ENCODE assay signal across 8 cellular contexts in the genomic region with DNA sequence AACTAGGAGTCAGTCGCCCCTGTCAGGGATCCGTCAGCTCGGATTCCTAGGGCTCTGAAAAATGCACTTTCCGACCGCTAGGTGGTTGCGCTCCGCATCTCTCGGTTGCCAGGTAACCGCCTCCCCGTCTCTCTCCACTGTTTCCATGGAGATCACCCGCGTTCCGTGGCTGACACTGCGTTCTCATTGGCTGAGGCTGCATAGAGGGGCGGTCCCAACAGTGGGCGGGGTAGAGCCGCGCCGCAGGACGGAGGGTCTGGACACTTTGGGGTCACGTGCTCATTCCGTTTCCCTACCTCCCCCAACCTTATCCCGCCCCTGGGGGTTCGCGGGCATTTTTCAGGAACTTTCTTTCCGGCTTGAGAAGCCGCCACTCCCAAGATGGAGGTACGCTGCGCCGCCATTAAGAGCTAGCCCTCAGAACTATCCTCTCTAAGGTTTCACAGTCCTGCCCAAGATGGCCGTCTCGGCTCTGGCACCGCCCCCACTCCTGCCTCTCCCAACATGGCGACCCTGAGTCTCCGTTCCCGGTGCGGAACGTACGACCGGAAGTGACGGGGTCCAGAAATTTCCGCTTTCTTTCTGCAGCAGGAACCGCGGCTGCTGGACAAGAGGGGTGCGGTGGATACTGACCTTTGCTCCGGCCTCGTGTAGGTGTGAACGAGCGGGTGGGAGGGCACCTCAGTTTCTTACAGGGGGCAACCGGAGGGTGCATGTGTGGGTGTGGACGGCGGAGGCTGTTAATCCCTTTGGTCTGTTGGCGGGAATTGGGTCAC. TPM values are rescaled to one million over a fixed set of nuclear protein-coding genes. Genes with fewer than 3 reads are reported as not detected.
DNase-seq lines count a peak whose midpoint lies in the region; FAIRE-seq and TF ChIP-seq lines count a peak whose summit lies in the region.

A gene (minus strand): TSS at position 65 of the 776 bp plus-strand sequence. CDS start 105 bp downstream, outside the sequence.
A gene with protein sequence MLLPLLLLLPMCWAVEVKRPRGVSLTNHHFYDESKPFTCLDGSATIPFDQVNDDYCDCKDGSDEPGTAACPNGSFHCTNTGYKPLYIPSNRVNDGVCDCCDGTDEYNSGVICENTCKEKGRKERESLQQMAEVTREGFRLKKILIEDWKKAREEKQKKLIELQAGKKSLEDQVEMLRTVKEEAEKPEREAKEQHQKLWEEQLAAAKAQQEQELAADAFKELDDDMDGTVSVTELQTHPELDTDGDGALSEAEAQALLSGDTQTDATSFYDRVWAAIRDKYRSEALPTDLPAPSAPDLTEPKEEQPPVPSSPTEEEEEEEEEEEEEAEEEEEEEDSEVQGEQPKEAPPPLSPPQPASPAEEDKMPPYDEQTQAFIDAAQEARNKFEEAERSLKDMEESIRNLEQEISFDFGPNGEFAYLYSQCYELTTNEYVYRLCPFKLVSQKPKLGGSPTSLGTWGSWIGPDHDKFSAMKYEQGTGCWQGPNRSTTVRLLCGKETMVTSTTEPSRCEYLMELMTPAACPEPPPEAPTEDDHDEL (plus strand): TSS at position 579 of the 776 bp plus-strand sequence. CDS start 483 bp downstream, outside the sequence.

- peak in 1 of 2 experiments; percentile 88; a peak in 2 of 3 replicates for TF ChIP-seq POLR2A in H1 (IDR thresholded peaks at IDR 0.05; ENCODE audit: control extremely low read depth in 1 of 2, low read depth in 2 of 2, low read length in 2 of 2)

- H2BK15ac ChIP-seq in H1 (ENCODE audit: low read length), result no peak within 1 kb of the TSS; the same call in 1 of the 2 replicates
- peak within 1 kb of the TSS; percentile 76 for H2BK15ac ChIP-seq in mesenchymal stem cell (ENCODE audit: low read depth, poor library complexity, severe bottlenecking)

- H3K27me3 Mint-ChIP-seq in Caco-2 (ENCODE audit: insufficient read depth, unreplicated experiment), result no peaks in the 10 kb centered on the region

- peaks cover 45% of the 10 kb centered on the region for H3K36me3 Mint-ChIP-seq in Caco-2 (ENCODE audit: insufficient read depth, unreplicated experiment)

- peak within 1 kb of the TSS; percentile 3; the same call in 1 of the 2 replicates for H2AK5ac ChIP-seq in H1 (ENCODE audit: low read depth, low read length)
- no peak within 1 kb of the TSS for H2AK5ac ChIP-seq in mesenchymal stem cell (ENCODE audit: low read length, severe bottlenecking)

- peak within 1 kb of the TSS; percentile 87 for H3K56ac ChIP-seq in H1 (replicated peaks; ENCODE audit: insufficient read length, low read depth, low read length)

- TF ChIP-seq RAD21 in H1 (IDR thresholded peaks at IDR 0.05 in 1 of 2, conservative IDR thresholded peaks at IDR 0.05 in 1 of 2; ENCODE audit: low read depth in 2 of 2, low read length in 2 of 2), result peak; percentile 27 to 34; a peak in 2 of 4 replicates

- H4K8ac ChIP-seq in H1 (ENCODE audit: extremely low read depth, insufficient read depth, low read length), result peak within 1 kb of the TSS; percentile 95
- peak within 1 kb of the TSS; percentile 95 for H4K8ac ChIP-seq in mesenchymal stem cell (ENCODE audit: low read length)

- H2BK20ac ChIP-seq in H1 (ENCODE audit: low read length), result no peak within 1 kb of the TSS

- peak within 1 kb of the TSS; percentile 100 for H3K4me3 Mint-ChIP-seq in Caco-2 (ENCODE audit: unreplicated experiment)

- H3K4me2 ChIP-seq in H1 (ENCODE audit: insufficient read depth in 1 of 2, low read depth in 2 of 2, low read length in 2 of 2), result peak within 1 kb of the TSS; percentile 76 to 91
- H3K4me2 ChIP-seq in mesenchymal stem cell (ENCODE audit: low read length, poor library complexity, severe bottlenecking), result peak within 1 kb of the TSS; percentile 91

- H3K27me3 ChIP-seq in Caco-2 (replicated peaks; ENCODE audit: control insufficient read depth, insufficient read depth, low read length) (no peaks in the 10 kb centered on the region), H1 (replicated peaks in 1 of 4; ENCODE audit: control insufficient read depth in 3 of 4, extremely low read depth in 1 of 4, insufficient read depth in 3 of 4, low read length in 3 of 4) (no peaks in the 10 kb centered on the region), mesenchymal stem cell (ENCODE audit: control insufficient read depth in 1 of 2, insufficient read depth in 1 of 2, low read length in 2 of 2) (no peaks in the 10 kb centered on the region)

- peak within 1 kb of the TSS; percentile 69 for H2BK120ac ChIP-seq in H1 (replicated peaks; ENCODE audit: low read depth, low read length)
- no peak within 1 kb of the TSS for H2BK120ac ChIP-seq in mesenchymal stem cell (ENCODE audit: low read depth, low read length)

- H3K23me2 ChIP-seq in H1 (ENCODE audit: low read depth, low read length), result peaks cover 7% of the 10 kb centered on the region

- H2BK12ac ChIP-seq in H1 (ENCODE audit: low read depth, low read length) (peak within 1 kb of the TSS; percentile 50), mesenchymal stem cell (ENCODE audit: low read length in 2 of 2) (peak within 1 kb of the TSS; percentile 87 to 91)

- H3K27ac Mint-ChIP-seq in Caco-2 (ENCODE audit: unreplicated experiment), result peak within 1 kb of the TSS; percentile 100

- 2% methylated on average over 47 of the region's 53 CpGs; no CpG with 5 or more reads in 1 of the 2 experiments for WGBS in H1 (ENCODE audit: extremely low coverage in 1 of 2, insufficient coverage in 1 of 2, insufficient read length in 1 of 2, insufficient replicate concordance in 2 of 2, low coverage in 1 of 2, low lambda C conversion rate in 2 of 2, missing lambda C conversion rate in 1 of 2), 2 experiments
- under 1% methylated on average over 53 of the region's 53 CpGs for WGBS in mesenchymal stem cell

- no peaks in the 10 kb centered on the region for H3K9me3 Mint-ChIP-seq in Caco-2 (ENCODE audit: unreplicated experiment)

- peak within 1 kb of the TSS; percentile 91 for H3K27ac ChIP-seq in H1 (ENCODE audit: low read depth, low read length)
- peak within 1 kb of the TSS; percentile 68 for H3K27ac ChIP-seq in mesenchymal stem cell (ENCODE audit: low read length, poor library complexity, severe bottlenecking)

- H2BK5ac ChIP-seq in H1 (ENCODE audit: low read depth, low read length), result peak within 1 kb of the TSS; percentile 97
- H2BK5ac ChIP-seq in mesenchymal stem cell (ENCODE audit: low read depth, low read length, poor library complexity, severe bottlenecking), result no peak within 1 kb of the TSS

- peak in 1 of 2 experiments; percentile 51; a peak in 1 of 3 replicates for TF ChIP-seq EP300 in H1 (IDR thresholded peaks at IDR 0.05; ENCODE audit: borderline replicate concordance in 1 of 2, low read depth in 2 of 2, low read length in 2 of 2)

- no peak within 1 kb of the TSS for H3K23ac ChIP-seq in H1 (ENCODE audit: insufficient read length)
- peak within 1 kb of the TSS in 1 of 2 experiments; percentile 92 for H3K23ac ChIP-seq in mesenchymal stem cell (ENCODE audit: low read length in 2 of 2)

- H2AFZ ChIP-seq in H1 (ENCODE audit: low read length) (peak within 1 kb of the TSS; percentile 91), mesenchymal stem cell (ENCODE audit: low read depth, low read length) (peak within 1 kb of the TSS; percentile 98)

- H3K4me3 ChIP-seq in Caco-2 (ENCODE audit: low read depth, low read length) (peak within 1 kb of the TSS; percentile 86), H1 (ENCODE audit: extremely low read depth in 1 of 4, insufficient read depth in 2 of 4, low read depth in 3 of 4, low read length in 4 of 4) (peak within 1 kb of the TSS; percentile 86 to 99 (median 93)), mesenchymal stem cell (ENCODE audit: insufficient read depth in 1 of 2, low read depth in 1 of 2, low read length in 2 of 2) (peak within 1 kb of the TSS; percentile 82 to 99)

- POLR2A ChIA-PET in Caco-2 (lab: Charles Lee) (interaction anchor here (0.5 to 1.8 kb wide), 5 partner anchors 17 to 169 kb away, joined by 3 to 14 read pairs (median 7); a partner anchor contains a TSS), H1 (lab: Charles Lee; ENCODE audit: partially characterized antibody) (interaction anchor here (1.0 to 2.8 kb wide), 9 partner anchors 8 to 60 kb away, joined by 3 to 15 read pairs (median 9); a partner anchor contains a TSS)

- BruUV-seq in Caco-2 (replicated peaks; lab: Mats Ljungman, UMichigan), result no TSS peak

- H3K79me2 ChIP-seq in H1 (ENCODE audit: control insufficient read depth in 1 of 2, insufficient read depth in 2 of 2, low read length in 2 of 2), result peaks cover 0 to 16% of the 10 kb centered on the region in 2 experiments; a peak in 2 of 4 replicates

- H3K4me1 Mint-ChIP-seq in Caco-2 (ENCODE audit: low read depth, unreplicated experiment), result no peaks in the 10 kb centered on the region

- DNase-seq in Caco-2 (peak; percentile 99), GM20000 (ENCODE audit: low spot score) (peak; percentile 98), HT-29 (ENCODE audit: low spot score) (peak; percentile 97), H1 (ENCODE audit: low read depth in 1 of 2, low spot score in 2 of 2) (peak; percentile 98 to 99), mesenchymal stem cell (peak; percentile 100)
- DNase-seq in NK-92 treated with Interleukin-12 subunit alpha and Interleukin-12 subunit beta, amount 100 ng/mL, for 24 hours (lab: John Stamatoyannopoulos, UW), result peak; percentile 99
- DNase-seq in activated CD8-positive, alpha-beta memory T cell treated with anti-CD3 and anti-CD28 coated beads for 48 hours (ENCODE audit: low read depth in 2 of 3, low spot score in 2 of 3), result peak; percentile 82 to 98 (median 92)
- peak; percentile 95 for DNase-seq in stimulated activated CD8-positive, alpha-beta memory T cell treated with anti-CD3 and anti-CD28 coated beads, Interleukin-12 subunit alpha, Interleukin-12 subunit beta, amount 100 ng/mL, for 4 hours (ENCODE audit: low read depth)

- intact Hi-C loops in Caco-2 (cut with micrococcal nuclease; ENCODE audit: unreplicated experiment), result loop anchor here (1.0 kb wide), 2 partner anchors 54 to 89 kb away; a partner anchor contains a TSS

- CTCF ChIA-PET in Caco-2 (lab: Charles Lee) (interaction anchor here (0.6 to 1.4 kb wide), 15 partner anchors 11 to 1760 kb away, joined by 3 to 29 read pairs (median 4); a partner anchor contains a TSS), H1 (lab: Charles Lee; ENCODE audit: partially characterized antibody) (interaction anchor here (0.6 to 13.0 kb wide), 21 partner anchors 9 to 1639 kb away, joined by 3 to 192 read pairs (median 4); a partner anchor contains a TSS)

- TF ChIP-seq CTCF in Caco-2 (IDR thresholded peaks at IDR 0.05; ENCODE audit: insufficient read depth in 1 of 2, low read depth in 1 of 2, low read length in 1 of 2, severe bottlenecking in 1 of 2, unreplicated experiment in 1 of 2), result peak; percentile 84 to 90
- TF ChIP-seq CTCF in GM20000 (IDR thresholded peaks at IDR 0.05; ENCODE audit: extremely low read depth, missing control alignments), result peak; percentile 48
- TF ChIP-seq CTCF in H1 (IDR thresholded peaks at IDR 0.05; ENCODE audit: control extremely low read depth in 1 of 3, insufficient read depth in 1 of 3, low read depth in 1 of 3, low read length in 3 of 3), result peak; percentile 84 to 95 (median 86)

- H3K36me3 ChIP-seq in Caco-2 (ENCODE audit: control insufficient read depth, insufficient read depth, low read length), result peaks cover 4% of the 10 kb centered on the region
- H3K36me3 ChIP-seq in H1 (ENCODE audit: control insufficient read depth in 2 of 4, insufficient read depth in 4 of 4, low read length in 3 of 4), result peaks cover 9 to 24% (median 16%) of the 10 kb centered on the region in 4 experiments; a peak in 7 of 8 replicates
- H3K36me3 ChIP-seq in mesenchymal stem cell (ENCODE audit: control insufficient read depth in 1 of 2, insufficient read depth in 2 of 2, low read depth in 1 of 2, low read length in 2 of 2), result peaks cover 33 to 35% of the 10 kb centered on the region in 2 experiments

- FAIRE-seq in H1 (lab: Jason Lieb, UNC), result peak; percentile 92

- peaks cover 0 to 5% of the 10 kb centered on the region in 2 experiments for H4K20me1 ChIP-seq in H1 (replicated peaks in 1 of 2; ENCODE audit: control insufficient read depth in 1 of 2, insufficient read depth in 2 of 2, low read length in 2 of 2)

- H3K4ac ChIP-seq in H1 (replicated peaks; ENCODE audit: insufficient read length, low read depth, low read length) (peak within 1 kb of the TSS; percentile 92), mesenchymal stem cell (ENCODE audit: low read depth in 1 of 2, low read length in 2 of 2) (peak within 1 kb of the TSS; percentile 81 to 98)

- H3K9ac ChIP-seq in H1 (replicated peaks in 1 of 4; ENCODE audit: extremely low read depth in 1 of 4, low read depth in 3 of 4, low read length in 3 of 4) (peak within 1 kb of the TSS; percentile 76 to 97 (median 96)), mesenchymal stem cell (ENCODE audit: low read length) (peak within 1 kb of the TSS; percentile 95)

- 0 out of 2 replicates have a peak, but pooled peaks cover 3% of the 10 kb centered on the region for H3K4me1 ChIP-seq in Caco-2
- H3K4me1 ChIP-seq in H1 (replicated peaks in 1 of 4; ENCODE audit: control insufficient read depth in 3 of 4, insufficient read depth in 4 of 4, low read length in 3 of 4), result peaks cover 0 to 13% (median 7%) of the 10 kb centered on the region in 4 experiments; a peak in 5 of 7 replicates
- peaks cover 13% of the 10 kb centered on the region for H3K4me1 ChIP-seq in mesenchymal stem cell (ENCODE audit: control insufficient read depth, insufficient read depth, low read depth, low read length)

- H3K79me1 ChIP-seq in H1 (ENCODE audit: low read depth, low read length), result no peaks in the 10 kb centered on the region; the same call in none of the 2 replicates
- peaks cover 25% of the 10 kb centered on the region for H3K79me1 ChIP-seq in mesenchymal stem cell (replicated peaks; ENCODE audit: low read length, poor library complexity, severe bottlenecking)

- peak within 1 kb of the TSS; percentile 81 for H4K5ac ChIP-seq in H1 (ENCODE audit: insufficient read length, low read depth, low read length)

- H3K14ac ChIP-seq in H1 (ENCODE audit: insufficient read length) (no peak within 1 kb of the TSS), mesenchymal stem cell (ENCODE audit: low read length in 2 of 2) (peak within 1 kb of the TSS in 1 of 2 experiments; percentile 92)

- peak within 1 kb of the TSS; percentile 60; the same call in 1 of the 2 replicates for H3K18ac ChIP-seq in H1 (ENCODE audit: extremely low read depth, low read length)
- H3K18ac ChIP-seq in mesenchymal stem cell (ENCODE audit: low read depth in 1 of 2, low read length in 2 of 2), result peak within 1 kb of the TSS; percentile 75 to 84

- H3K9me3 ChIP-seq in Caco-2, result no peaks in the 10 kb centered on the region
- H3K9me3 ChIP-seq in H1 (ENCODE audit: insufficient read depth in 2 of 2, low read depth in 1 of 2, low read length in 1 of 2), result no peaks in the 10 kb centered on the region
- no peaks in the 10 kb centered on the region for H3K9me3 ChIP-seq in mesenchymal stem cell (ENCODE audit: control insufficient read depth, low read length)

- peak within 1 kb of the TSS; percentile 85 for H4K91ac ChIP-seq in H1 (replicated peaks; ENCODE audit: insufficient read length, low read length)
- peak within 1 kb of the TSS; percentile 92 for H4K91ac ChIP-seq in mesenchymal stem cell (ENCODE audit: low read length)

RNA-seq across cellular contexts. Expression of the first gene that starts in this region (rescaled TPM):
- total RNA-seq in Caco-2 (2022), result not detected in 2 replicates
- total RNA-seq in HT-29 (2014; rRNA removed; shearing (Covaris generic)), result not detected in 2 replicates
- 1.6 and 2.2 TPM in 2 replicates for total RNA-seq in H1 (2021; fragmentation: NEBNext Ultra II Directional; extraction: Animal tissue kit (Norgen Biotek cat#: 25700))
- polyA plus RNA-seq in H1 (2011; rRNA removed), result 2.1 and 4.4 TPM in 2 replicates
- 3.0 TPM for polyA plus RNA-seq in H1 (2011; cell fraction: cytosol; rRNA removed)
- polyA plus RNA-seq in H1 (2011; cell fraction: nucleus; rRNA removed), result 2.9 TPM
- polyA plus RNA-seq in H1 (2012, experiment 1 of 2), result 2.2 to 3.8 TPM (median 3.1 TPM) in 4 replicates
- 2.0 TPM for polyA plus RNA-seq in H1 (2012, experiment 2 of 2)
- polyA plus RNA-seq in H1 (2013, experiment 1 of 2), result 4.0 TPM
- polyA plus RNA-seq in H1 (2013, experiment 2 of 2), result 4.2 TPM
- polyA minus RNA-seq in H1 (2011; rRNA and poly(A)+ RNA removed), result 0.24 and 0.25 TPM in 2 replicates
- polyA minus RNA-seq in H1 (2011; cell fraction: cytosol; rRNA and poly(A)+ RNA removed), result 0.95 TPM
- polyA minus RNA-seq in H1 (2011; cell fraction: nucleus; rRNA and poly(A)+ RNA removed), result 0.30 TPM
- 0.50 TPM for polyA plus RNA-seq in mesenchymal stem cell (2013, experiment 1 of 2)
- 0.40 TPM for polyA plus RNA-seq in mesenchymal stem cell (2013, experiment 2 of 2)

RNA-seq across cellular contexts. Expression of the second gene that starts in this region (rescaled TPM):
- 412 and 456 TPM in 2 replicates for total RNA-seq in Caco-2 (2022)
- total RNA-seq in HT-29 (2014; rRNA removed; shearing (Covaris generic)), result 145 and 159 TPM in 2 replicates
- total RNA-seq in H1 (2021; fragmentation: NEBNext Ultra II Directional; extraction: Animal tissue kit (Norgen Biotek cat#: 25700)), result 337 and 341 TPM in 2 replicates
- polyA plus RNA-seq in H1 (2011; rRNA removed), result 97.2 and 267 TPM in 2 replicates
- 109 TPM for polyA plus RNA-seq in H1 (2011; cell fraction: cytosol; rRNA removed)
- polyA plus RNA-seq in H1 (2011; cell fraction: nucleus; rRNA removed), result 496 TPM
- 197 to 438 TPM (median 349 TPM) in 4 replicates for polyA plus RNA-seq in H1 (2012, experiment 1 of 2)
- polyA plus RNA-seq in H1 (2012, experiment 2 of 2), result 305 TPM
- polyA plus RNA-seq in H1 (2013, experiment 1 of 2), result 349 TPM
- 317 TPM for polyA plus RNA-seq in H1 (2013, experiment 2 of 2)
- 114 and 172 TPM in 2 replicates for polyA minus RNA-seq in H1 (2011; rRNA and poly(A)+ RNA removed)
- polyA minus RNA-seq in H1 (2011; cell fraction: cytosol; rRNA and poly(A)+ RNA removed), result 276 TPM
- polyA minus RNA-seq in H1 (2011; cell fraction: nucleus; rRNA and poly(A)+ RNA removed), result 164 TPM
- polyA plus RNA-seq in mesenchymal stem cell (2013, experiment 1 of 2), result 307 TPM
- 301 TPM for polyA plus RNA-seq in mesenchymal stem cell (2013, experiment 2 of 2)

Comparison
In these comparisons a context has a peak if more than half of its experiments do, and no peak if none do; other contexts are left out.
1. Peak in every context shown above with its lines: DNase-seq, H3K4me3 ChIP-seq and H3K27ac ChIP-seq.